8 cellular contexts compared by ENCODE assay signal in the genomic region with DNA sequence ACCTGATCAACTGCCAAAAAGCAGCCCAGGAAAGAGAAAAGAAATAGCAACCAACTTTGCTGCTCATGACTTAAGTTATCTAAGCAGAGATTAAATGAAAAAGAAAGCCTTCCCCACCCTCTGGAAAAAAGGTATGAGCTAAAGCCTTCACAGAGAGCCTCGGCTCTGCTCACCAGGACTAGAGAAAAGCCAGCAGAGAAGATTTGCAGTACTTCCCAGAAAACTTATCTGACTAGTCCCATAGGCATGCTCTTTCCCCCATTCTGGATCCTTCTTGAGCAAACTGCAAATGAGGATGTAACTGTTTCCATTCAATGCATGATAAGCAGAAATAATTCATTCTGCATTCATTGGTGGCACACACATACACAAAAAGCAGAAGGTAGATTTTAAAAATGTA. TPM values are rescaled to one million over a fixed set of nuclear protein-coding genes. Genes with fewer than 3 reads are reported as not detected.
DNase-seq lines count a peak whose midpoint lies in the region; ATAC-seq and TF ChIP-seq lines count a peak whose summit lies in the region.
"Not testable (repeated sequence)": the region's sequence is repeated elsewhere in the genome, so short reads cannot be mapped to it uniquely, and the experiment has no call there.

No MANE protein-coding gene starts in this region.

- H3K4me3 ChIP-seq in endodermal cell (ENCODE audit: low read length) (peak overlapping the region; percentile 63), smooth muscle cell (peak overlapping the region; percentile 12)
- not testable (repeated sequence) for H3K4me3 ChIP-seq in fibroblast of villous mesenchyme (ENCODE audit: low read depth, low read length); mesendoderm (ENCODE audit: low read length)

- not testable (repeated sequence) for H3K9me3 Mint-ChIP-seq in endodermal cell

- WGBS in endodermal cell (ENCODE audit: insufficient coverage in 1 of 2, insufficient read length in 1 of 2), 2 experiments, result 19% methylated on average over 1 of the region's 1 CpG; no CpG with 5 or more reads in 1 of the 2 experiments
- no CpG with 5 or more reads among the region's 1 CpG for WGBS in mesendoderm (ENCODE audit: extremely low coverage, insufficient coverage, low lambda C conversion rate)
- WGBS in smooth muscle cell (ENCODE audit: low lambda C conversion rate), result 0% methylated on average over 1 of the region's 1 CpG

- DNase-seq in AG08396 (ENCODE audit: low spot score), result peak; percentile 13
- DNase-seq in GM03348 (ENCODE audit: low spot score), result peak; percentile 35
- DNase-seq in amniotic epithelial cell (ENCODE audit: low read depth), result peak; percentile 78
- DNase-seq in endodermal cell; smooth muscle cell (lab: John Stamatoyannopoulos, UW; ENCODE audit: unreplicated experiment): not testable (repeated sequence)
- peak; percentile 44 for DNase-seq in fibroblast of villous mesenchyme (ENCODE audit: low read depth)
- peak; percentile 70 for DNase-seq in mesendoderm

- H3K18ac ChIP-seq in mesendoderm (ENCODE audit: low read length), result peak overlapping the region; percentile 39

- H4K20me1 ChIP-seq in smooth muscle cell (ENCODE audit: low read depth), result not testable (repeated sequence)

- H3K4me1 Mint-ChIP-seq in endodermal cell, result peaks cover 50% of the 10 kb centered on the region

- H2BK15ac ChIP-seq in mesendoderm (replicated peaks; ENCODE audit: low read depth), result not testable (repeated sequence)

- H2AFZ ChIP-seq in smooth muscle cell (ENCODE audit: low read depth), result peak overlapping the region; percentile 52

- TF ChIP-seq CTCF in endodermal cell (conservative IDR thresholded peaks at IDR 0.05); fibroblast of villous mesenchyme (IDR thresholded peaks at IDR 0.05; ENCODE audit: insufficient read depth, low read depth, low read length); smooth muscle cell (IDR thresholded peaks at IDR 0.05; ENCODE audit: borderline replicate concordance, insufficient read depth, poor library complexity, severe bottlenecking): not testable (repeated sequence)

- peak; percentile 73 for ATAC-seq in SK-N-SH treated with all-trans-retinoic acid at 6 μM for 48 hours

- H3K4me3 Mint-ChIP-seq in endodermal cell, result peak overlapping the region; percentile 26

- not testable (repeated sequence) for H3K79me2 ChIP-seq in mesendoderm (ENCODE audit: control insufficient read depth, insufficient read depth, low read length); smooth muscle cell (ENCODE audit: low read depth)

- peaks cover 12% of the 10 kb centered on the region for H3F3A ChIP-seq in smooth muscle cell (ENCODE audit: low read depth)

- H3K4ac ChIP-seq in mesendoderm (ENCODE audit: low read depth, low read length), result not testable (repeated sequence)

- H3K27ac Mint-ChIP-seq in endodermal cell, result peak overlapping the region; percentile 41

- not testable (repeated sequence) for H2BK120ac ChIP-seq in mesendoderm (ENCODE audit: low read depth, low read length)

- not testable (repeated sequence) for H2AK5ac ChIP-seq in mesendoderm (ENCODE audit: low read length)

- peaks cover 28% of the 10 kb centered on the region for H3K36me3 ChIP-seq in endodermal cell (ENCODE audit: control insufficient read depth, insufficient read depth, low read length)
- not testable (repeated sequence) for H3K36me3 ChIP-seq in mesendoderm (ENCODE audit: control insufficient read depth, insufficient read depth, low read length); smooth muscle cell (ENCODE audit: low read depth)

- H2BK5ac ChIP-seq in mesendoderm (ENCODE audit: low read length), result not testable (repeated sequence)

- H3K79me1 ChIP-seq in mesendoderm (ENCODE audit: low read length), result not testable (repeated sequence)

- not testable (repeated sequence) for H3K4me2 ChIP-seq in mesendoderm (ENCODE audit: low read length)
- H3K4me2 ChIP-seq in smooth muscle cell, result peak overlapping the region; percentile 75

- H3K27me3 ChIP-seq in endodermal cell (ENCODE audit: control insufficient read depth, insufficient read depth, low read length, poor library complexity, severe bottlenecking); mesendoderm (ENCODE audit: insufficient read depth, low read length, poor library complexity); smooth muscle cell (ENCODE audit: low read depth): not testable (repeated sequence)

- H4K8ac ChIP-seq in mesendoderm (ENCODE audit: low read depth, low read length), result not testable (repeated sequence)

- H3K36me3 Mint-ChIP-seq in endodermal cell (ENCODE audit: low read depth), result peaks cover 20% of the 10 kb centered on the region

- not testable (repeated sequence) for H3K27ac ChIP-seq in endodermal cell (ENCODE audit: low read depth, low read length)
- H3K27ac ChIP-seq in mesendoderm (ENCODE audit: low read depth, low read length) (peak overlapping the region; percentile 63), smooth muscle cell (ENCODE audit: low read depth) (peak overlapping the region; percentile 89)

- H3K9me3 ChIP-seq in endodermal cell (ENCODE audit: control insufficient read depth, low read length); smooth muscle cell (replicated peaks; ENCODE audit: low read depth): not testable (repeated sequence)

- not testable (repeated sequence) for H3K23ac ChIP-seq in mesendoderm (ENCODE audit: low read length)

- H3K56ac ChIP-seq in mesendoderm (ENCODE audit: low read length), result not testable (repeated sequence)

- H3K4me1 ChIP-seq in endodermal cell (ENCODE audit: control insufficient read depth, insufficient read depth, low read length); mesendoderm (ENCODE audit: control insufficient read depth, low read depth, low read length): not testable (repeated sequence)
- peaks cover 13% of the 10 kb centered on the region for H3K4me1 ChIP-seq in smooth muscle cell (ENCODE audit: low read depth)

- not testable (repeated sequence) for H4K5ac ChIP-seq in mesendoderm (ENCODE audit: low read length)

- H3K27me3 Mint-ChIP-seq in endodermal cell (ENCODE audit: insufficient read depth), result not testable (repeated sequence)

- H3K9ac ChIP-seq in endodermal cell (ENCODE audit: extremely low read depth, low read length, poor library complexity, severe bottlenecking) (peak overlapping the region; percentile 21), smooth muscle cell (ENCODE audit: low read depth) (peak overlapping the region; percentile 55)
- not testable (repeated sequence) for H3K9ac ChIP-seq in mesendoderm (ENCODE audit: low read length)

RNA-seq across cellular contexts. Expression of a gene that starts 27.7 kb away (rescaled TPM):
- total RNA-seq in endodermal cell (10 to 100 TPM; 10.6 to 15.4 TPM), fibroblast of villous mesenchyme (6.8 and 8.6 TPM in 2 replicates), smooth muscle cell (6.1 and 11.8 TPM in 2 replicates)
- polyA plus RNA-seq in endodermal cell (2013, experiment 1 of 2), result 18.4 TPM
- polyA plus RNA-seq in endodermal cell (2013, experiment 2 of 2), result 15.6 TPM
- 9.7 TPM for polyA plus RNA-seq in mesendoderm (2013, experiment 1 of 2)
- polyA plus RNA-seq in mesendoderm (2013, experiment 2 of 2), result 9.7 TPM
- polyA plus RNA-seq in smooth muscle cell, result 7.2 and 9.5 TPM in 2 replicates

RNA-seq across cellular contexts. Expression of a gene that starts 35.6 kb away (rescaled TPM):
- total RNA-seq in endodermal cell, result 10 to 100 TPM; 44.8 to 55.4 TPM
- polyA plus RNA-seq in endodermal cell (2013, experiment 1 of 2), result 47.9 TPM
- 52.2 TPM for polyA plus RNA-seq in endodermal cell (2013, experiment 2 of 2)
- total RNA-seq in fibroblast of villous mesenchyme, result 18.0 and 22.9 TPM in 2 replicates
- polyA plus RNA-seq in mesendoderm (2013, experiment 1 of 2), result 30.4 TPM
- 30.0 TPM for polyA plus RNA-seq in mesendoderm (2013, experiment 2 of 2)
- total RNA-seq in smooth muscle cell, result 80.9 and 98.4 TPM in 2 replicates
- 12.9 and 15.4 TPM in 2 replicates for polyA plus RNA-seq in smooth muscle cell
